In genomic region chr4:4325321-4325720, GRCh38 we compare ENCODE assay signal across 16 cellular contexts. TPM values are rescaled to one million over a fixed set of nuclear protein-coding genes. Genes with fewer than 3 reads are reported as not detected.
DNase-seq lines count a peak whose midpoint lies in the region; TF ChIP-seq lines count a peak whose summit lies in the region.
"Had no signal": no experiment of that assay in that cellular context is flagged by ENCODE, and none has a peak within 500 bp of the region (broad histone marks: within the 10 kb centered on the region; RNA-seq: fewer than 3 reads in every experiment).

No MANE protein-coding gene starts in this region.

- TF ChIP-seq CTCF in hepatocyte (IDR thresholded peaks at IDR 0.05; ENCODE audit: poor library complexity) (no peak), HFFc6 (IDR thresholded peaks at IDR 0.05) (no peak)

- no peak overlapping the region for H3K4me3 Mint-ChIP-seq in HFFc6
- H3K4me3 Mint-ChIP-seq in activated T-cell treated with anti-CD3 and anti-CD28 coated beads, Interleukin-2, amount 50 U/mL, for 24 hours: no peak overlapping the region
- H3K4me3 Mint-ChIP-seq: CD14-positive monocyte; CD8-positive, alpha-beta T cell; IgD-negative memory B cell had no signal

- H3K9me2 ChIP-seq in hepatocyte (replicated peaks; ENCODE audit: insufficient read depth): no peaks in the 10 kb centered on the region

- no peaks in the 10 kb centered on the region for H3K9me3 Mint-ChIP-seq in HFFc6
- no peaks in the 10 kb centered on the region for H3K9me3 Mint-ChIP-seq in activated T-cell treated with anti-CD3 and anti-CD28 coated beads, Interleukin-2, amount 50 U/mL, for 24 hours

- no peaks in the 10 kb centered on the region for H4K20me1 ChIP-seq in hepatocyte (ENCODE audit: insufficient read depth, poor library complexity, severe bottlenecking)

- H3K79me2 ChIP-seq in hepatocyte: no peaks in the 10 kb centered on the region

- peaks cover 15% of the 10 kb centered on the region for H3K27me3 Mint-ChIP-seq in HFFc6 (ENCODE audit: insufficient read depth)
- H3K27me3 Mint-ChIP-seq in activated T-cell treated with anti-CD3 and anti-CD28 coated beads, Interleukin-2, amount 50 U/mL, for 24 hours: no peaks in the 10 kb centered on the region
- H3K27me3 Mint-ChIP-seq: IgD-negative memory B cell had no signal

- no peaks in the 10 kb centered on the region for H3K4me1 ChIP-seq in hepatocyte (ENCODE audit: insufficient read depth)
- peaks cover 20% of the 10 kb centered on the region for H3K4me1 ChIP-seq in mesodermal cell (ENCODE audit: control insufficient read depth, insufficient read depth, low read length, poor library complexity, severe bottlenecking)

- H3K4me3 ChIP-seq in hepatocyte (no peak overlapping the region), mesodermal cell (ENCODE audit: extremely low read depth, insufficient read depth, low read length, poor library complexity, severe bottlenecking) (no peak overlapping the region)

- 86% methylated on average over 5 of the region's 5 CpGs for WGBS in hepatocyte (ENCODE audit: low lambda C conversion rate, missing lambda C conversion rate)
- WGBS in mesodermal cell (ENCODE audit: insufficient coverage in 2 of 2), 2 experiments: 89 to 94% methylated on average over 5 of the region's 5 CpGs

- H3K27me3 ChIP-seq in hepatocyte: no peaks in the 10 kb centered on the region

- no peaks in the 10 kb centered on the region for H3K9me3 ChIP-seq in hepatocyte (ENCODE audit: low read depth)
- no peaks in the 10 kb centered on the region for H3K9me3 ChIP-seq in mesodermal cell (ENCODE audit: control insufficient read depth, low read length)

- peak; percentile 39 for DNase-seq in activated effector memory CD4-positive, alpha-beta T cell treated with anti-CD3 and anti-CD28 coated beads, Interleukin-2, amount 50 U/mL, for 16 hours
- no peak for DNase-seq in activated effector memory CD4-positive, alpha-beta T cell treated with Interleukin-2 at 50 U/mL for 16 hours
- DNase-seq in hepatocyte (ENCODE audit: low spot score) (peak; percentile 1), HFFc6 (no peak), GM19240 (ENCODE audit: insufficient read length, low spot score) (no peak)
- no peak for DNase-seq in activated T-cell treated with anti-CD3 and anti-CD28 coated beads, Interleukin-2, amount 50 U/mL, for 24 hours
- DNase-seq: COR-L47, DMS153, DMS79 treated with DMSO at 0.1 percent for 48 hours, EL, HCEC 1CT had no signal

- no peak overlapping the region for H3K27ac Mint-ChIP-seq in HFFc6
- H3K27ac Mint-ChIP-seq in activated T-cell treated with anti-CD3 and anti-CD28 coated beads, Interleukin-2, amount 50 U/mL, for 24 hours: no peak overlapping the region
- H3K27ac Mint-ChIP-seq: CD14-positive monocyte, IgD-negative memory B cell had no signal

- H3K4me1 Mint-ChIP-seq in HFFc6 (ENCODE audit: low read depth): peaks cover 10% of the 10 kb centered on the region
- no peaks in the 10 kb centered on the region for H3K4me1 Mint-ChIP-seq in activated T-cell treated with anti-CD3 and anti-CD28 coated beads, Interleukin-2, amount 50 U/mL, for 24 hours (ENCODE audit: low read depth)
- H3K4me1 Mint-ChIP-seq: CD14-positive monocyte, IgD-negative memory B cell had no signal

- H3K27ac ChIP-seq in hepatocyte (no peak overlapping the region), mesodermal cell (ENCODE audit: low read depth, low read length, severe bottlenecking) (peak overlapping the region; percentile 97)
- H3K27ac ChIP-seq: 22Rv1 had no signal

- no peak overlapping the region for H3K4me2 ChIP-seq in hepatocyte

- peaks cover 16% of the 10 kb centered on the region for H3K36me3 Mint-ChIP-seq in HFFc6 (ENCODE audit: low read depth)
- H3K36me3 Mint-ChIP-seq in activated T-cell treated with anti-CD3 and anti-CD28 coated beads, Interleukin-2, amount 50 U/mL, for 24 hours (ENCODE audit: low read depth): peaks cover 25% of the 10 kb centered on the region

- H3K36me3 ChIP-seq in hepatocyte (replicated peaks; ENCODE audit: insufficient read depth, low read depth): no peaks in the 10 kb centered on the region
- peaks cover 23% of the 10 kb centered on the region for H3K36me3 ChIP-seq in mesodermal cell (ENCODE audit: control insufficient read depth, insufficient read depth, low read length)

- H2AFZ ChIP-seq in hepatocyte: no peak overlapping the region

RNA-seq across cellular contexts. Expression of gene ZBTB49, which starts 35.3 kb away (rescaled TPM):
- total RNA-seq in hepatocyte: 2.4 and 3.3 TPM in 2 replicates
- polyA plus RNA-seq in hepatocyte: 2.2 and 3.5 TPM in 2 replicates
- polyA plus RNA-seq in mesodermal cell (2013, experiment 1 of 2): 5.7 TPM
- 4.3 TPM for polyA plus RNA-seq in mesodermal cell (2013, experiment 2 of 2)
- total RNA-seq in HFFc6 (2021; fragmentation: NEBNext Ultra II Directional; extraction: Animal tissue kit (Norgen Biotek cat#: 25700)): 1 to 10 TPM; 2.5 to 3.2 (median 3.0) TPM

RNA-seq across cellular contexts. Expression of gene LYAR, which starts 35.4 kb away (rescaled TPM):
- 12.2 and 12.9 TPM in 2 replicates for total RNA-seq in hepatocyte
- polyA plus RNA-seq in hepatocyte: 6.7 and 8.6 TPM in 2 replicates
- 20.2 TPM for polyA plus RNA-seq in mesodermal cell (2013, experiment 1 of 2)
- polyA plus RNA-seq in mesodermal cell (2013, experiment 2 of 2): 23.6 TPM
- total RNA-seq in HFFc6 (2021; fragmentation: NEBNext Ultra II Directional; extraction: Animal tissue kit (Norgen Biotek cat#: 25700)): 10 to 100 TPM; 11.9 to 19.3 (median 15.7) TPM

Comparison
In these comparisons a context has a peak if more than half of its experiments do, and no peak if none do; other contexts are left out.
1. DNase-seq: peak in activated effector memory CD4-positive, alpha-beta T cell treated with anti-CD3 and anti-CD28 coated beads, Interleukin-2, amount 50 U/mL, for 16 hours (single experiment) and hepatocyte (single experiment); none in activated effector memory CD4-positive, alpha-beta T cell treated with Interleukin-2 at 50 U/mL for 16 hours (single experiment), HFFc6 (single experiment), GM19240 (single experiment) and activated T-cell treated with anti-CD3 and anti-CD28 coated beads, Interleukin-2, amount 50 U/mL, for 24 hours (single experiment).